Comparison of ENCODE assay signal across 12 cellular contexts in the genomic region with DNA sequence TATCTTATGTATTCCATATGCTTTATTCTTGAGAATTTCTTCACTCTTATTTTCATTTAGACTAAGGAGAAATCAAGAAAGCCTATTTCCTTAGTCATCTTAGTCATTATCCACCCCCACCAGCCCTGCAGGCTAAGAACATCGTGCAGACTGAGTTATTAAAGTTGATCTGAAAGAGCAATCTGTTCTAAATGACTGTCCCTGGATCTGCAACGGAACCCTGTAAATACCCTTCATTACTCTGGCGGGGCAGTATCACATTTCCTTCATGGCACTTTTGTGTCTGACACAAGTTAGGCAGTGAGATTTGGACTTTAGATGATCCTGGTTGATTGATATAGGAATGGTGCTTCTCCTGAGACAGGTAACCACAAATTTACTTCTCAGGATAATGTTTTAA. TPM values are rescaled to one million over a fixed set of nuclear protein-coding genes. Genes with fewer than 3 reads are reported as not detected.
DNase-seq lines count a peak whose midpoint lies in the region; ATAC-seq, FAIRE-seq and TF ChIP-seq lines count a peak whose summit lies in the region.
"Had no signal": no experiment of that assay in that cellular context is flagged by ENCODE, and none has a peak within 500 bp of the region (broad histone marks: within the 10 kb centered on the region; RNA-seq: fewer than 3 reads in every experiment).

No MANE protein-coding gene starts in this region.

- TF ChIP-seq CTCF in bronchial epithelial cell (IDR thresholded peaks at IDR 0.05; ENCODE audit: insufficient read depth, low read length, severe bottlenecking), result no peak
- TF ChIP-seq CTCF in osteocyte (IDR thresholded peaks at IDR 0.05), result no peak
- TF ChIP-seq CTCF in OCI-LY7 (conservative IDR thresholded peaks at IDR 0.05; ENCODE audit: low read length), result no peak

- H2AFZ ChIP-seq in OCI-LY7 (ENCODE audit: low read length), result no peak overlapping the region

- DNase-seq in ELR (ENCODE audit: low read depth), result peak; percentile 93
- DNase-seq in NCI-H82 (lab: John Stamatoyannopoulos, UW), result peak; percentile 58
- DNase-seq in bronchial epithelial cell (ENCODE audit: low read depth), result peak; percentile 64
- DNase-seq in osteocyte (ENCODE audit: extremely low spot score, unreplicated experiment), result no peak
- DNase-seq in stimulated activated CD4-positive, alpha-beta T cell treated with anti-CD3 and anti-CD28 coated beads, Interleukin-2, amount 100 ng/mL, for 24 hours, result no peak
- DNase-seq in OCI-LY7 (ENCODE audit: low spot score), result no peak
- DNase-seq in posterior cingulate gyrus, result no peak
- DNase-seq: activated CD4-positive, CD25-positive, alpha-beta regulatory T cell; cerebellar nuclear complex; H7; stimulated activated naive CD8-positive, alpha-beta T cell treated with anti-CD3 and anti-CD28 coated beads, Interleukin-15, Interleukin-2, amounts not matched to agents 100 U/mL and 50 U/mL, for 24 hours had no signal

- no peak overlapping the region for H3K4me2 ChIP-seq in OCI-LY7 (ENCODE audit: low read length)

- peak overlapping the region; percentile 83 for H3K27ac Mint-ChIP-seq in osteocyte (ENCODE audit: unreplicated experiment)

- no peaks in the 10 kb centered on the region for H3K36me3 ChIP-seq in bronchial epithelial cell (ENCODE audit: control insufficient read depth, insufficient read depth, low read length)
- no peaks in the 10 kb centered on the region for H3K36me3 ChIP-seq in OCI-LY7 (ENCODE audit: insufficient read depth, low read length)

- no peaks in the 10 kb centered on the region for H3K9me2 ChIP-seq in OCI-LY7 (ENCODE audit: insufficient read depth, low read length)

- H3K4me1 Mint-ChIP-seq in osteocyte (ENCODE audit: unreplicated experiment), result peaks cover 77% of the 10 kb centered on the region

- no peaks in the 10 kb centered on the region for H3K9me3 Mint-ChIP-seq in osteocyte (ENCODE audit: unreplicated experiment)

- no peak for FAIRE-seq in bronchial epithelial cell (lab: Jason Lieb, UNC)

- POLR2A ChIA-PET in OCI-LY7 (lab: Charles Lee), result interaction anchor here (1.1 to 1.3 kb wide), 2 partner anchors 11 kb away, joined by 3 to 4 read pairs; no protein-coding TSS in a partner anchor

- no peaks in the 10 kb centered on the region for H3K36me3 Mint-ChIP-seq in osteocyte (ENCODE audit: unreplicated experiment)

- H4K20me1 ChIP-seq in OCI-LY7 (ENCODE audit: insufficient read depth, low read length), result no peaks in the 10 kb centered on the region

- peak overlapping the region; percentile 61 for H3K4me3 Mint-ChIP-seq in osteocyte (ENCODE audit: unreplicated experiment)

- H3K27me3 ChIP-seq in bronchial epithelial cell (ENCODE audit: control insufficient read depth, insufficient read depth, low read length), result no peaks in the 10 kb centered on the region

- H3K27me3 Mint-ChIP-seq in osteocyte (ENCODE audit: unreplicated experiment), result no peaks in the 10 kb centered on the region

- no peaks in the 10 kb centered on the region for H3K9me3 ChIP-seq in OCI-LY7 (ENCODE audit: low read length)

- no TSS peak for BruUV-seq in OCI-LY7 (replicated peaks; lab: Mats Ljungman, UMichigan)

- H3K79me2 ChIP-seq in OCI-LY7 (ENCODE audit: insufficient read depth, low read depth, low read length), result no peaks in the 10 kb centered on the region

- CTCF ChIA-PET in OCI-LY7 (lab: Charles Lee; ENCODE audit: unreplicated experiment), result no interaction called here

- no peak overlapping the region for H3K27ac ChIP-seq in OCI-LY7 (ENCODE audit: low read depth, low read length, poor library complexity, severe bottlenecking)

- H3K4me1 ChIP-seq in OCI-LY7 (ENCODE audit: insufficient read depth, low read length, poor library complexity, severe bottlenecking), result no peaks in the 10 kb centered on the region

- intact Hi-C loops in OCI-LY7 (cut with micrococcal nuclease; ENCODE audit: unreplicated experiment), result no loop called here
- intact Hi-C loops in posterior cingulate gyrus (cut with DNase I), result no loop called here

- ATAC-seq in HG03439 (IDR thresholded peaks at IDR 0.05; ENCODE audit: unreplicated experiment), result no peak
- ATAC-seq: stimulated activated naive CD8-positive, alpha-beta T cell treated with anti-CD3 and anti-CD28 coated beads, Interleukin-15, Interleukin-2, amounts not matched to agents 100 U/mL and 50 U/mL, for 24 hours had no signal

- H3K4me3 ChIP-seq in bronchial epithelial cell (ENCODE audit: low read depth, low read length), result no peak overlapping the region
- no peak overlapping the region for H3K4me3 ChIP-seq in OCI-LY7 (ENCODE audit: low read depth, low read length, poor library complexity, severe bottlenecking)

RNA-seq across cellular contexts. Expression of a gene that starts 3.5 kb away (rescaled TPM):
- not detected in 2 replicates for total RNA-seq in bronchial epithelial cell
- 1.0 and 1.8 TPM in 2 replicates for total RNA-seq in osteocyte
- 0.06 TPM in 1 of 2 replicates, not detected in the other for total RNA-seq in OCI-LY7 (2014; rRNA removed; shearing (Covaris generic))
- total RNA-seq in OCI-LY7 (2022), result not detected in 2 replicates
- total RNA-seq: H7 had no signal

RNA-seq across cellular contexts. Expression of a gene that starts 30.7 kb away (rescaled TPM):
- 34.6 and 37.9 TPM in 2 replicates for total RNA-seq in bronchial epithelial cell
- total RNA-seq in osteocyte, result 57.0 and 59.4 TPM in 2 replicates
- 34.2 and 36.1 TPM in 2 replicates for total RNA-seq in OCI-LY7 (2014; rRNA removed; shearing (Covaris generic))
- total RNA-seq in OCI-LY7 (2022), result 72.6 and 77.4 TPM in 2 replicates

Comparison
In these comparisons a context has a peak if more than half of its experiments do, and no peak if none do; other contexts are left out.
1. DNase-seq: peak in ELR (single experiment), NCI-H82 (single experiment) and bronchial epithelial cell (single experiment); none in osteocyte (single experiment), stimulated activated CD4-positive, alpha-beta T cell treated with anti-CD3 and anti-CD28 coated beads, Interleukin-2, amount 100 ng/mL, for 24 hours (0 of 2), OCI-LY7 (single experiment) and posterior cingulate gyrus (0 of 10).